In the genomic region with DNA sequence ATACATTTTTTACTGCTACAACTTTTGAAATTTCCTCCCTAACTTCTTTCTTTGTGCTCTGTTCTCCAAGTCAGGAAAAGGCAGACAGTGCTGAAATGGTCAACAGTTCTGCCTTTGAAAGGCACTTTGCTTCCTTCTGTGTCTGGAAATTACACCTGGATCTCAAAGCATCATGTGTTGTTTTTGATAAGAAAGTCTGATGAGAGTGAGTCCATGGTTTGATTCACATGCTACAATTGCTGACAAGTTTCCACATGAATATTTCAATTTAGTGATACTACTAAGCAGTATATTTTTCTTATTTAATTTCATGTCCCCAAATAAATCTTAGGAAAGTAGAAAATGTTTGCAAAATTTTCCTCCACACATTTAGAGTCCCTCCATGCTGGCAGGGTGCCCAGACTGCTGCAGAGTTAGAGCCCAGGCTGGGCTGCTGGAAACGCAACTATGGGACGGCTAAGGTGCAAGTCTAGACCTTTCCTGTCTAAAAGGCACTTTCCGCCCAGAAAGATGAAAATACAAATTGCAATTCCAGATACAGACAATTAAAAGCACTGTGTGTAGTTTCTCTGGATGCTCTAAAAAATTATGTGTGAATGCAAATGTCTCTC, we compare ENCODE assay signal across 12 cellular contexts.
"Had no signal": no experiment of that assay in that cellular context is flagged by ENCODE, and none has a peak within 500 bp of the region (broad histone marks: within the 10 kb centered on the region; RNA-seq: fewer than 3 reads in every experiment).

No MANE protein-coding gene starts in this region.

- H3K4me1 Mint-ChIP-seq: brain, endodermal cell had no signal

- FAIRE-seq: urothelium cell line had no signal

- DNase-seq: activated CD8-positive, alpha-beta memory T cell treated with anti-CD3 and anti-CD28 coated beads, Interleukin-2, amount 50 U/mL, for 4 hours; activated CD8-positive, alpha-beta T cell treated with anti-CD3 and anti-CD28 coated beads for 36 hours; activated naive CD4-positive, alpha-beta T cell treated with anti-CD3 and anti-CD28 coated beads for 36 hours; cerebellar nuclear complex; endodermal cell; glutamatergic neuron; stimulated activated CD4-positive, alpha-beta T cell treated with anti-CD3 and anti-CD28 coated beads, Interleukin-15, amount 100 ng/mL, for 24 hours; stimulated activated CD4-positive, alpha-beta T cell treated with anti-CD3 and anti-CD28 coated beads, Interleukin-4, amount 100 ng/mL, for 24 hours; T1000 had no signal

- ATAC-seq: activated CD8-positive, alpha-beta T cell treated with anti-CD3 and anti-CD28 coated beads for 36 hours had no signal

- H3K9me3 Mint-ChIP-seq: endodermal cell had no signal

- H3K27ac Mint-ChIP-seq: activated CD8-positive, alpha-beta T cell treated with anti-CD3 and anti-CD28 coated beads for 36 hours; activated naive CD4-positive, alpha-beta T cell treated with anti-CD3 and anti-CD28 coated beads for 36 hours; brain; endodermal cell had no signal

- H3K4me3 Mint-ChIP-seq: activated CD8-positive, alpha-beta T cell treated with anti-CD3 and anti-CD28 coated beads for 36 hours; activated naive CD4-positive, alpha-beta T cell treated with anti-CD3 and anti-CD28 coated beads for 36 hours; brain; endodermal cell; neural crest cell had no signal

- H3K36me3 Mint-ChIP-seq: brain had no signal

- H3K27me3 Mint-ChIP-seq: activated CD8-positive, alpha-beta T cell treated with anti-CD3 and anti-CD28 coated beads for 36 hours; brain had no signal
